30 cellular contexts compared by ENCODE assay signal in the genomic region with DNA sequence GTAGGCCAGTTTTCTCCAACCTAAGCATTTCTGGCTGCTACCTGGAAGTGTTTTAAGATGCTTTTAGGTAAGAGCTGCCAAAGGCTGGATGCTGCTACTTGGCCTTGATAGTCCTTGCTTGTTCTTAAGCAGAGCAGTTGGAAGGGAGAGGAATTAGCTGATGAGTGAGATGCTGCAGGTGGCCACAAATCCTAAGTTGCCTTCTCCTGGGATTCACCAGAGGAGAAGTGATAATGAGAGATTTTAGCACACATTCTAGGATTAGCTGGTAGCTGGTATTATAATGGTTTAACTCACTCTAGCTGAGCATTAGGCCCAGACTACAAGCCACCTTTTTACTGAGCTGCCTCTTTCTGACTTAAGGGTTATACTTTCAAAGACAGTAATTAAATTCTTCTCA.
"Had no signal": no experiment of that assay in that cellular context is flagged by ENCODE, and none has a peak within 500 bp of the region (broad histone marks: within the 10 kb centered on the region; RNA-seq: fewer than 3 reads in every experiment).

No MANE protein-coding gene starts in this region.

- H3K27ac Mint-ChIP-seq: naive thymus-derived CD8-positive, alpha-beta T cell; natural killer cell treated with Interleukin-12 subunit alpha and Interleukin-12 subunit beta and Interleukin-15 and Interleukin-18, amount 100 ng/mL, for 72 hours; nephron progenitor cell; progenitor cell of endocrine pancreas; stimulated activated effector memory CD8-positive, alpha-beta T cell treated with anti-CD3 and anti-CD28 coated beads, Interleukin-12 subunit alpha, Interleukin-12 subunit beta, amount 100 ng/mL, for 72 hours; stimulated activated naive B cell treated with anti-CD40 and anti-IgM and Interleukin-4, amounts not matched to agents 10 μg/mL and 1 μg/mL and 100 μg/mL, for 72 hours; stimulated activated naive CD8-positive, alpha-beta T cell treated with anti-CD3 and anti-CD28 coated beads, Interleukin-15, amount 100 ng/mL, for 72 hours; type B pancreatic cell had no signal

- H3K4me1 ChIP-seq: pancreas, psoas muscle, right lobe of liver, sigmoid colon, suprapubic skin, testis, tibial artery, transverse colon, upper lobe of right lung, uterus had no signal

- H3K27me3 Mint-ChIP-seq: natural killer cell treated with Interleukin-12 subunit alpha and Interleukin-12 subunit beta and Interleukin-15 and Interleukin-18, amount 100 ng/mL, for 72 hours; progenitor cell of endocrine pancreas; stimulated activated naive B cell treated with anti-CD40 and anti-IgM and Interleukin-4, amounts not matched to agents 10 μg/mL and 1 μg/mL and 100 μg/mL, for 72 hours; stimulated activated naive CD8-positive, alpha-beta T cell treated with anti-CD3 and anti-CD28 coated beads, Interleukin-15, amount 100 ng/mL, for 72 hours; type B pancreatic cell had no signal

- FAIRE-seq: pancreas, small intestine had no signal

- DNase-seq: naive thymus-derived CD8-positive, alpha-beta T cell; nephron progenitor cell; nucleus accumbens; pancreas; posterior cingulate gyrus; psoas muscle; right cardiac atrium; right lobe of liver; sigmoid colon; small intestine; stimulated activated CD4-positive, alpha-beta T cell treated with anti-CD3 and anti-CD28 coated beads, Interleukin-15, amount 100 ng/mL, for 24 hours; stimulated activated CD4-positive, alpha-beta T cell treated with anti-CD3 and anti-CD28 coated beads, Interleukin-2, amount 100 ng/mL, for 24 hours; stimulated activated CD4-positive, alpha-beta T cell treated with anti-CD3 and anti-CD28 coated beads, Interleukin-2, amount 100 ng/mL, for 48 hours; stimulated activated CD4-positive, alpha-beta T cell treated with anti-CD3 and anti-CD28 coated beads, Interleukin-4, amount 100 ng/mL, for 24 hours; stimulated activated naive B cell treated with anti-CD40 and anti-IgM and Interleukin-4, amounts not matched to agents 10 μg/mL and 1 μg/mL and 100 μg/mL, for 72 hours; stimulated activated naive CD4-positive, alpha-beta T cell treated with Interleukin-2 at 50 U/mL for 16 hours; stimulated activated naive CD8-positive, alpha-beta T cell treated with anti-CD3 and anti-CD28 coated beads, Interleukin-15, amount 100 ng/mL, for 72 hours; substantia nigra; testis; tibial artery; transverse colon; upper lobe of right lung; uterus had no signal

- H3K9me3 ChIP-seq: neutrophil, pancreas, psoas muscle, right lobe of liver, sigmoid colon, suprapubic skin, testis, tibial artery, transverse colon, upper lobe of right lung, uterus had no signal

- H3K4me1 Mint-ChIP-seq: naive thymus-derived CD8-positive, alpha-beta T cell; nephron progenitor cell; neural crest cell; stimulated activated effector memory CD8-positive, alpha-beta T cell treated with anti-CD3 and anti-CD28 coated beads, Interleukin-12 subunit alpha, Interleukin-12 subunit beta, amount 100 ng/mL, for 72 hours; stimulated activated naive B cell treated with anti-CD40 and anti-IgM and Interleukin-4, amounts not matched to agents 10 μg/mL and 1 μg/mL and 100 μg/mL, for 72 hours; stimulated activated naive CD8-positive, alpha-beta T cell treated with anti-CD3 and anti-CD28 coated beads, Interleukin-15, amount 100 ng/mL, for 72 hours had no signal

- H3K27me3 ChIP-seq: neutrophil, pancreas, right lobe of liver, sigmoid colon, suprapubic skin, testis, tibial artery, transverse colon, upper lobe of right lung, uterus had no signal

- H3K9me3 Mint-ChIP-seq: nephron progenitor cell, neural crest cell, type B pancreatic cell had no signal

- H3K36me3 Mint-ChIP-seq: naive thymus-derived CD8-positive, alpha-beta T cell; stimulated activated effector memory CD8-positive, alpha-beta T cell treated with anti-CD3 and anti-CD28 coated beads, Interleukin-12 subunit alpha, Interleukin-12 subunit beta, amount 100 ng/mL, for 72 hours; stimulated activated naive B cell treated with anti-CD40 and anti-IgM and Interleukin-4, amounts not matched to agents 10 μg/mL and 1 μg/mL and 100 μg/mL, for 72 hours; type B pancreatic cell had no signal

- H3K36me3 ChIP-seq: neutrophil, pancreas, sigmoid colon, suprapubic skin, tibial artery, transverse colon, upper lobe of right lung, uterus had no signal

- H3K4me3 ChIP-seq: pancreas, psoas muscle, right lobe of liver, sigmoid colon, suprapubic skin, testis, tibial artery, transverse colon, upper lobe of right lung, uterus had no signal

- H3K4me3 Mint-ChIP-seq: naive thymus-derived CD8-positive, alpha-beta T cell; natural killer cell treated with Interleukin-12 subunit alpha and Interleukin-12 subunit beta and Interleukin-15 and Interleukin-18, amount 100 ng/mL, for 72 hours; nephron progenitor cell; neural crest cell; stimulated activated effector memory CD8-positive, alpha-beta T cell treated with anti-CD3 and anti-CD28 coated beads, Interleukin-12 subunit alpha, Interleukin-12 subunit beta, amount 100 ng/mL, for 72 hours; stimulated activated naive B cell treated with anti-CD40 and anti-IgM and Interleukin-4, amounts not matched to agents 10 μg/mL and 1 μg/mL and 100 μg/mL, for 72 hours; stimulated activated naive CD8-positive, alpha-beta T cell treated with anti-CD3 and anti-CD28 coated beads, Interleukin-15, amount 100 ng/mL, for 72 hours; type B pancreatic cell had no signal
